ENCODE assay signal across 1 cellular context in the genomic region with DNA sequence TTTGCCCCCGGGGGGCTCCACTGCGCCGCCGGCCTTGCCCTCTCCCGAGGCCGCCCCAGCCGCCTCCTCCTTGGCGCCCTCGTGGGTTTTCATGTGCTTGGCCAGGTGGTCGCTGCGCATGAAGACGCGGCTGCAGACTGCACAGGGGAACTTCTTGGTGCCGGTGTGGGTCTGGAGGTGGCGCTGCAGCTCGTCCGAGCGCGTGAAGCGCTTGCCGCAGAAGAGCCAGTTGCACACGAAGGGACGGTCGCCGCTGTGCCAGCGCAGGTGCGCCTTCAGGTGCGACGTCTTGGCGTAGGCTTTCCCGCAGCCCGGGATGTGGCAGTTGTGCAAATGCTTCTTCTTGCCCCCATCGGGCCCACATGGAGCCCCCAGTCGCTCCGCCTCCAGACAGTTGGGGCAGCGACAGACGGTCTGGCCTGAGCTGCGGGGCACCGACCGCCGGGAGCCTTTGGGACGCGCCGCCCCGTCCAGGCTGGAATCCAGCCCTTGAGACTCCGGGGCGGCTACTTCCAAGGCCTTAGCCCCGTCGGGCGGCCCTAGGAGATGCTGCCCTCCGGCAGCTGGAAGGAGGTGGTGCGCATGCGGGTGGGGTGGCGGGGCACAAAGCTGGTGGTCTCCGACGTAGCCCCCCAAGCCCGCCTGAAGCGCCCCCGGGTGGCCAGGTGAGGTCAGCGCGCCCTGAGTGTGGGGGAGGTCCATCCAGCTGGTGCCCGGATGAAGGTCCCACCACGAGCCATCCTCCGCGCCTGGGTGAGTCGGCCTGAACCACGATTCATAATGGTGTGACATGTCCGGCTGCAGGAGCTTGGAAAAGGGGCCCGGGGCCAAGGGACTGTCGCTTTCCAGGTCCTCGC.
A peak's percentile ranks its signal among the peaks of the same experiment; 100 is the strongest.
TF ChIP-seq lines count a peak whose summit lies in the region.

No MANE protein-coding gene starts in this region.

TF ChIP-seq in WTC11, 78 proteins besides CTCF, POLR2A, EP300 and RAD21 (continued from another document and continues in another):
- TF ChIP-seq, protein P1, sequence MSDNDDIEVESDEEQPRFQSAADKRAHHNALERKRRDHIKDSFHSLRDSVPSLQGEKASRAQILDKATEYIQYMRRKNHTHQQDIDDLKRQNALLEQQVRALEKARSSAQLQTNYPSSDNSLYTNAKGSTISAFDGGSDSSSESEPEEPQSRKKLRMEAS (CRISPR knock-in tag; IDR thresholded peaks at IDR 0.05), result peak; percentile 99
- TF ChIP-seq, protein P2, sequence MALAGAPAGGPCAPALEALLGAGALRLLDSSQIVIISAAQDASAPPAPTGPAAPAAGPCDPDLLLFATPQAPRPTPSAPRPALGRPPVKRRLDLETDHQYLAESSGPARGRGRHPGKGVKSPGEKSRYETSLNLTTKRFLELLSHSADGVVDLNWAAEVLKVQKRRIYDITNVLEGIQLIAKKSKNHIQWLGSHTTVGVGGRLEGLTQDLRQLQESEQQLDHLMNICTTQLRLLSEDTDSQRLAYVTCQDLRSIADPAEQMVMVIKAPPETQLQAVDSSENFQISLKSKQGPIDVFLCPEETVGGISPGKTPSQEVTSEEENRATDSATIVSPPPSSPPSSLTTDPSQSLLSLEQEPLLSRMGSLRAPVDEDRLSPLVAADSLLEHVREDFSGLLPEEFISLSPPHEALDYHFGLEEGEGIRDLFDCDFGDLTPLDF (CRISPR knock-in tag; IDR thresholded peaks at IDR 0.05), result 0 out of 2 replicates have a peak, but pooled peaks have one; percentile 51
- TF ChIP-seq MYBL2 (CRISPR knock-in tag; IDR thresholded peaks at IDR 0.05), result peak; percentile 81
- TF ChIP-seq ESRRA (CRISPR knock-in tag; IDR thresholded peaks at IDR 0.05; ENCODE audit: borderline replicate concordance), result peak; percentile 89; the same call in 1 of the 2 replicates
- peak; percentile 62; the same call in 1 of the 2 replicates for TF ChIP-seq NFE2L1 (CRISPR knock-in tag; IDR thresholded peaks at IDR 0.05)
- TF ChIP-seq NR3C1 (CRISPR knock-in tag; conservative IDR thresholded peaks at IDR 0.05; ENCODE audit: low read depth), result no peak
- TF ChIP-seq GTF2I (CRISPR knock-in tag; conservative IDR thresholded peaks at IDR 0.05), result no peak
- TF ChIP-seq, protein P3, sequence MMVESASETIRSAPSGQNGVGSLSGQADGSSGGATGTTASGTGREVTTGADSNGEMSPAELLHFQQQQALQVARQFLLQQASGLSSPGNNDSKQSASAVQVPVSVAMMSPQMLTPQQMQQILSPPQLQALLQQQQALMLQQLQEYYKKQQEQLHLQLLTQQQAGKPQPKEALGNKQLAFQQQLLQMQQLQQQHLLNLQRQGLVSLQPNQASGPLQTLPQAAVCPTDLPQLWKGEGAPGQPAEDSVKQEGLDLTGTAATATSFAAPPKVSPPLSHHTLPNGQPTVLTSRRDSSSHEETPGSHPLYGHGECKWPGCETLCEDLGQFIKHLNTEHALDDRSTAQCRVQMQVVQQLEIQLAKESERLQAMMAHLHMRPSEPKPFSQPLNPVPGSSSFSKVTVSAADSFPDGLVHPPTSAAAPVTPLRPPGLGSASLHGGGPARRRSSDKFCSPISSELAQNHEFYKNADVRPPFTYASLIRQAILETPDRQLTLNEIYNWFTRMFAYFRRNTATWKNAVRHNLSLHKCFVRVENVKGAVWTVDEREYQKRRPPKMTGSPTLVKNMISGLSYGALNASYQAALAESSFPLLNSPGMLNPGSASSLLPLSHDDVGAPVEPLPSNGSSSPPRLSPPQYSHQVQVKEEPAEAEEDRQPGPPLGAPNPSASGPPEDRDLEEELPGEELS (CRISPR knock-in tag; IDR thresholded peaks at IDR 0.05), result peak; percentile 93
- TF ChIP-seq, protein P4, sequence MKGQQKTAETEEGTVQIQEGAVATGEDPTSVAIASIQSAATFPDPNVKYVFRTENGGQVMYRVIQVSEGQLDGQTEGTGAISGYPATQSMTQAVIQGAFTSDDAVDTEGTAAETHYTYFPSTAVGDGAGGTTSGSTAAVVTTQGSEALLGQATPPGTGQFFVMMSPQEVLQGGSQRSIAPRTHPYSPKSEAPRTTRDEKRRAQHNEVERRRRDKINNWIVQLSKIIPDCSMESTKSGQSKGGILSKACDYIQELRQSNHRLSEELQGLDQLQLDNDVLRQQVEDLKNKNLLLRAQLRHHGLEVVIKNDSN (CRISPR knock-in tag; IDR thresholded peaks at IDR 0.05), result peak; percentile 81; the same call in 1 of the 2 replicates
- TF ChIP-seq SMAD3 (CRISPR knock-in tag; IDR thresholded peaks at IDR 0.05; ENCODE audit: borderline replicate concordance), result peak; percentile 84; the same call in 1 of the 2 replicates
- TF ChIP-seq CREB1 (CRISPR knock-in tag; IDR thresholded peaks at IDR 0.05), result peak; percentile 86
- TF ChIP-seq, protein P5, sequence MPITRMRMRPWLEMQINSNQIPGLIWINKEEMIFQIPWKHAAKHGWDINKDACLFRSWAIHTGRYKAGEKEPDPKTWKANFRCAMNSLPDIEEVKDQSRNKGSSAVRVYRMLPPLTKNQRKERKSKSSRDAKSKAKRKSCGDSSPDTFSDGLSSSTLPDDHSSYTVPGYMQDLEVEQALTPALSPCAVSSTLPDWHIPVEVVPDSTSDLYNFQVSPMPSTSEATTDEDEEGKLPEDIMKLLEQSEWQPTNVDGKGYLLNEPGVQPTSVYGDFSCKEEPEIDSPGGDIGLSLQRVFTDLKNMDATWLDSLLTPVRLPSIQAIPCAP (CRISPR knock-in tag; IDR thresholded peaks at IDR 0.05), result peak; percentile 80
- TF ChIP-seq, protein P6, sequence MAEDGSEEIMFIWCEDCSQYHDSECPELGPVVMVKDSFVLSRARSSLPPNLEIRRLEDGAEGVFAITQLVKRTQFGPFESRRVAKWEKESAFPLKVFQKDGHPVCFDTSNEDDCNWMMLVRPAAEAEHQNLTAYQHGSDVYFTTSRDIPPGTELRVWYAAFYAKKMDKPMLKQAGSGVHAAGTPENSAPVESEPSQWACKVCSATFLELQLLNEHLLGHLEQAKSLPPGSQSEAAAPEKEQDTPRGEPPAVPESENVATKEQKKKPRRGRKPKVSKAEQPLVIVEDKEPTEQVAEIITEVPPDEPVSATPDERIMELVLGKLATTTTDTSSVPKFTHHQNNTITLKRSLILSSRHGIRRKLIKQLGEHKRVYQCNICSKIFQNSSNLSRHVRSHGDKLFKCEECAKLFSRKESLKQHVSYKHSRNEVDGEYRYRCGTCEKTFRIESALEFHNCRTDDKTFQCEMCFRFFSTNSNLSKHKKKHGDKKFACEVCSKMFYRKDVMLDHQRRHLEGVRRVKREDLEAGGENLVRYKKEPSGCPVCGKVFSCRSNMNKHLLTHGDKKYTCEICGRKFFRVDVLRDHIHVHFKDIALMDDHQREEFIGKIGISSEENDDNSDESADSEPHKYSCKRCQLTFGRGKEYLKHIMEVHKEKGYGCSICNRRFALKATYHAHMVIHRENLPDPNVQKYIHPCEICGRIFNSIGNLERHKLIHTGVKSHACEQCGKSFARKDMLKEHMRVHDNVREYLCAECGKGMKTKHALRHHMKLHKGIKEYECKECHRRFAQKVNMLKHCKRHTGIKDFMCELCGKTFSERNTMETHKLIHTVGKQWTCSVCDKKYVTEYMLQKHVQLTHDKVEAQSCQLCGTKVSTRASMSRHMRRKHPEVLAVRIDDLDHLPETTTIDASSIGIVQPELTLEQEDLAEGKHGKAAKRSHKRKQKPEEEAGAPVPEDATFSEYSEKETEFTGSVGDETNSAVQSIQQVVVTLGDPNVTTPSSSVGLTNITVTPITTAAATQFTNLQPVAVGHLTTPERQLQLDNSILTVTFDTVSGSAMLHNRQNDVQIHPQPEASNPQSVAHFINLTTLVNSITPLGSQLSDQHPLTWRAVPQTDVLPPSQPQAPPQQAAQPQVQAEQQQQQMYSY (CRISPR knock-in tag; IDR thresholded peaks at IDR 0.05), result no peak; the same call in none of the 2 replicates
- TF ChIP-seq RELA (CRISPR knock-in tag; IDR thresholded peaks at IDR 0.05; ENCODE audit: borderline replicate concordance), result peak; percentile 94
- no peak for TF ChIP-seq GRHL2 (CRISPR knock-in tag; IDR thresholded peaks at IDR 0.05; ENCODE audit: insufficient replicate concordance, severe bottlenecking)
- TF ChIP-seq SP1 (CRISPR knock-in tag; conservative IDR thresholded peaks at IDR 0.05), result peak; percentile 38; the same call in 1 of the 2 replicates
- TF ChIP-seq, protein P7, sequence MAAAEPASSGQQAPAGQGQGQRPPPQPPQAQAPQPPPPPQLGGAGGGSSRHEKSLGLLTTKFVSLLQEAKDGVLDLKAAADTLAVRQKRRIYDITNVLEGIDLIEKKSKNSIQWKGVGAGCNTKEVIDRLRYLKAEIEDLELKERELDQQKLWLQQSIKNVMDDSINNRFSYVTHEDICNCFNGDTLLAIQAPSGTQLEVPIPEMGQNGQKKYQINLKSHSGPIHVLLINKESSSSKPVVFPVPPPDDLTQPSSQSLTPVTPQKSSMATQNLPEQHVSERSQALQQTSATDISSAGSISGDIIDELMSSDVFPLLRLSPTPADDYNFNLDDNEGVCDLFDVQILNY (CRISPR knock-in tag; IDR thresholded peaks at IDR 0.05), result 0 out of 2 replicates have a peak, but pooled peaks have one; percentile 39
- TF ChIP-seq NR2C2 (CRISPR knock-in tag; IDR thresholded peaks at IDR 0.05), result peak; percentile 60
- TF ChIP-seq, protein P8, sequence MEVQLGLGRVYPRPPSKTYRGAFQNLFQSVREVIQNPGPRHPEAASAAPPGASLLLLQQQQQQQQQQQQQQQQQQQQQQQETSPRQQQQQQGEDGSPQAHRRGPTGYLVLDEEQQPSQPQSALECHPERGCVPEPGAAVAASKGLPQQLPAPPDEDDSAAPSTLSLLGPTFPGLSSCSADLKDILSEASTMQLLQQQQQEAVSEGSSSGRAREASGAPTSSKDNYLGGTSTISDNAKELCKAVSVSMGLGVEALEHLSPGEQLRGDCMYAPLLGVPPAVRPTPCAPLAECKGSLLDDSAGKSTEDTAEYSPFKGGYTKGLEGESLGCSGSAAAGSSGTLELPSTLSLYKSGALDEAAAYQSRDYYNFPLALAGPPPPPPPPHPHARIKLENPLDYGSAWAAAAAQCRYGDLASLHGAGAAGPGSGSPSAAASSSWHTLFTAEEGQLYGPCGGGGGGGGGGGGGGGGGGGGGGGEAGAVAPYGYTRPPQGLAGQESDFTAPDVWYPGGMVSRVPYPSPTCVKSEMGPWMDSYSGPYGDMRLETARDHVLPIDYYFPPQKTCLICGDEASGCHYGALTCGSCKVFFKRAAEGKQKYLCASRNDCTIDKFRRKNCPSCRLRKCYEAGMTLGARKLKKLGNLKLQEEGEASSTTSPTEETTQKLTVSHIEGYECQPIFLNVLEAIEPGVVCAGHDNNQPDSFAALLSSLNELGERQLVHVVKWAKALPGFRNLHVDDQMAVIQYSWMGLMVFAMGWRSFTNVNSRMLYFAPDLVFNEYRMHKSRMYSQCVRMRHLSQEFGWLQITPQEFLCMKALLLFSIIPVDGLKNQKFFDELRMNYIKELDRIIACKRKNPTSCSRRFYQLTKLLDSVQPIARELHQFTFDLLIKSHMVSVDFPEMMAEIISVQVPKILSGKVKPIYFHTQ (CRISPR knock-in tag; IDR thresholded peaks at IDR 0.05), result no peak
- TF ChIP-seq, protein P9, sequence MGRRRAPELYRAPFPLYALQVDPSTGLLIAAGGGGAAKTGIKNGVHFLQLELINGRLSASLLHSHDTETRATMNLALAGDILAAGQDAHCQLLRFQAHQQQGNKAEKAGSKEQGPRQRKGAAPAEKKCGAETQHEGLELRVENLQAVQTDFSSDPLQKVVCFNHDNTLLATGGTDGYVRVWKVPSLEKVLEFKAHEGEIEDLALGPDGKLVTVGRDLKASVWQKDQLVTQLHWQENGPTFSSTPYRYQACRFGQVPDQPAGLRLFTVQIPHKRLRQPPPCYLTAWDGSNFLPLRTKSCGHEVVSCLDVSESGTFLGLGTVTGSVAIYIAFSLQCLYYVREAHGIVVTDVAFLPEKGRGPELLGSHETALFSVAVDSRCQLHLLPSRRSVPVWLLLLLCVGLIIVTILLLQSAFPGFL (CRISPR knock-in tag; IDR thresholded peaks at IDR 0.05; ENCODE audit: borderline replicate concordance), result no peak
- no peak for TF ChIP-seq JAZF1 (CRISPR knock-in tag; IDR thresholded peaks at IDR 0.05)
- TF ChIP-seq ZNF423 (CRISPR knock-in tag; IDR thresholded peaks at IDR 0.05), result no peak
- TF ChIP-seq, protein P10, sequence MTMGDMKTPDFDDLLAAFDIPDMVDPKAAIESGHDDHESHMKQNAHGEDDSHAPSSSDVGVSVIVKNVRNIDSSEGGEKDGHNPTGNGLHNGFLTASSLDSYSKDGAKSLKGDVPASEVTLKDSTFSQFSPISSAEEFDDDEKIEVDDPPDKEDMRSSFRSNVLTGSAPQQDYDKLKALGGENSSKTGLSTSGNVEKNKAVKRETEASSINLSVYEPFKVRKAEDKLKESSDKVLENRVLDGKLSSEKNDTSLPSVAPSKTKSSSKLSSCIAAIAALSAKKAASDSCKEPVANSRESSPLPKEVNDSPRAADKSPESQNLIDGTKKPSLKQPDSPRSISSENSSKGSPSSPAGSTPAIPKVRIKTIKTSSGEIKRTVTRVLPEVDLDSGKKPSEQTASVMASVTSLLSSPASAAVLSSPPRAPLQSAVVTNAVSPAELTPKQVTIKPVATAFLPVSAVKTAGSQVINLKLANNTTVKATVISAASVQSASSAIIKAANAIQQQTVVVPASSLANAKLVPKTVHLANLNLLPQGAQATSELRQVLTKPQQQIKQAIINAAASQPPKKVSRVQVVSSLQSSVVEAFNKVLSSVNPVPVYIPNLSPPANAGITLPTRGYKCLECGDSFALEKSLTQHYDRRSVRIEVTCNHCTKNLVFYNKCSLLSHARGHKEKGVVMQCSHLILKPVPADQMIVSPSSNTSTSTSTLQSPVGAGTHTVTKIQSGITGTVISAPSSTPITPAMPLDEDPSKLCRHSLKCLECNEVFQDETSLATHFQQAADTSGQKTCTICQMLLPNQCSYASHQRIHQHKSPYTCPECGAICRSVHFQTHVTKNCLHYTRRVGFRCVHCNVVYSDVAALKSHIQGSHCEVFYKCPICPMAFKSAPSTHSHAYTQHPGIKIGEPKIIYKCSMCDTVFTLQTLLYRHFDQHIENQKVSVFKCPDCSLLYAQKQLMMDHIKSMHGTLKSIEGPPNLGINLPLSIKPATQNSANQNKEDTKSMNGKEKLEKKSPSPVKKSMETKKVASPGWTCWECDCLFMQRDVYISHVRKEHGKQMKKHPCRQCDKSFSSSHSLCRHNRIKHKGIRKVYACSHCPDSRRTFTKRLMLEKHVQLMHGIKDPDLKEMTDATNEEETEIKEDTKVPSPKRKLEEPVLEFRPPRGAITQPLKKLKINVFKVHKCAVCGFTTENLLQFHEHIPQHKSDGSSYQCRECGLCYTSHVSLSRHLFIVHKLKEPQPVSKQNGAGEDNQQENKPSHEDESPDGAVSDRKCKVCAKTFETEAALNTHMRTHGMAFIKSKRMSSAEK (CRISPR knock-in tag; IDR thresholded peaks at IDR 0.05; ENCODE audit: borderline replicate concordance), result no peak
- TF ChIP-seq FOXP1 (CRISPR knock-in tag; IDR thresholded peaks at IDR 0.05; ENCODE audit: borderline replicate concordance), result peak; percentile 98
- TF ChIP-seq, protein P11, sequence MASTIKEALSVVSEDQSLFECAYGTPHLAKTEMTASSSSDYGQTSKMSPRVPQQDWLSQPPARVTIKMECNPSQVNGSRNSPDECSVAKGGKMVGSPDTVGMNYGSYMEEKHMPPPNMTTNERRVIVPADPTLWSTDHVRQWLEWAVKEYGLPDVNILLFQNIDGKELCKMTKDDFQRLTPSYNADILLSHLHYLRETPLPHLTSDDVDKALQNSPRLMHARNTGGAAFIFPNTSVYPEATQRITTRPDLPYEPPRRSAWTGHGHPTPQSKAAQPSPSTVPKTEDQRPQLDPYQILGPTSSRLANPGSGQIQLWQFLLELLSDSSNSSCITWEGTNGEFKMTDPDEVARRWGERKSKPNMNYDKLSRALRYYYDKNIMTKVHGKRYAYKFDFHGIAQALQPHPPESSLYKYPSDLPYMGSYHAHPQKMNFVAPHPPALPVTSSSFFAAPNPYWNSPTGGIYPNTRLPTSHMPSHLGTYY (CRISPR knock-in tag; IDR thresholded peaks at IDR 0.05), result no peak
- no peak for TF ChIP-seq OVOL2 (CRISPR knock-in tag; IDR thresholded peaks at IDR 0.05; ENCODE audit: borderline replicate concordance)
- no peak for TF ChIP-seq SOX15 (CRISPR knock-in tag; IDR thresholded peaks at IDR 0.05)
- TF ChIP-seq TEAD4 (CRISPR knock-in tag; IDR thresholded peaks at IDR 0.05), result peak; percentile 83
- no peak; the same call in 1 of the 2 replicates for TF ChIP-seq ZBTB21 (CRISPR knock-in tag; IDR thresholded peaks at IDR 0.05; ENCODE audit: borderline replicate concordance)
